Comparison of ENCODE assay signal across 26 cellular contexts in the genomic region with DNA sequence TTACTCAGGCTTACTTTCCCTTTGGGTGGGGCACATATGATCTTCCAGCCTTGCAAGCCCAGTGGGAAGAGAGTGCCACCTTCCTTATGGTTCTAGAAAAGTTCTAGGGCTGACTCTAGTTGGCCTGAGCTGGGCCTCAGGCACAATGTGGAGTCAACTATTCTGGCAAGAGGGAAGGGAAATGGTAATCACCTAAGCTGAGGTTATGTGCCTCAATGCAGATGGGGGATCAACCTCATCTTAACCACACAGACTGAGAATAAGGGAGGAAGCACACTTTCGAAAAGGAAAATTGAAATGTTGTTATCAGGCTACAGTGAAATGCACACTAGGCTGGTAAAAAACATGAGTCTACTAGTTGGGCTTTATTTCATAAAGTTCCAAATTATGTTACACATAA.
"Had no signal": no experiment of that assay in that cellular context is flagged by ENCODE, and none has a peak within 500 bp of the region (broad histone marks: within the 10 kb centered on the region; RNA-seq: fewer than 3 reads in every experiment).

No MANE protein-coding gene starts in this region.

- ATAC-seq: heart right ventricle; left cardiac atrium; left lung; naive thymus-derived CD8-positive, alpha-beta T cell; pancreas; right lobe of liver; stimulated activated naive B cell treated with anti-CD40 and anti-IgM and Interleukin-4, amounts not matched to agents 10 μg/mL and 1 μg/mL and 100 μg/mL, for 72 hours; stimulated activated naive CD8-positive, alpha-beta T cell treated with anti-CD3 and anti-CD28 coated beads, Interleukin-15, amount 100 ng/mL, for 72 hours; upper lobe of right lung had no signal

- H3K36me3 ChIP-seq: esophagus squamous epithelium, heart right ventricle, left lung, neutrophil, pancreas, right lobe of liver, suprapubic skin, transverse colon, upper lobe of right lung, uterus had no signal

- DNase-seq: dermis blood vessel endothelial cell; effector memory CD4-positive, alpha-beta T cell; erythroblast; esophagus squamous epithelium; foreskin melanocyte; glutamatergic neuron; heart right ventricle; hippocampal formation; left cardiac atrium; left lung; naive thymus-derived CD8-positive, alpha-beta T cell; pancreas; right lobe of liver; small intestine; stimulated activated CD4-positive, alpha-beta T cell treated with anti-CD3 and anti-CD28 coated beads, Interleukin-15, amount 100 ng/mL, for 24 hours; stimulated activated CD4-positive, alpha-beta T cell treated with anti-CD3 and anti-CD28 coated beads, Interleukin-2, amount 100 ng/mL, for 48 hours; stimulated activated naive B cell treated with anti-CD40 and anti-IgM and Interleukin-4, amounts not matched to agents 10 μg/mL and 1 μg/mL and 100 μg/mL, for 72 hours; stimulated activated naive CD8-positive, alpha-beta T cell treated with anti-CD3 and anti-CD28 coated beads, Interleukin-15, amount 100 ng/mL, for 72 hours; transverse colon; upper lobe of right lung; uterus had no signal

- H3K27ac ChIP-seq: coronary artery, esophagus squamous epithelium, heart right ventricle, left lung, neutrophil, pancreas, right lobe of liver, suprapubic skin, transverse colon, upper lobe of right lung, uterus had no signal

- H3K9me3 ChIP-seq: esophagus squamous epithelium, neutrophil, pancreas, right lobe of liver, suprapubic skin, transverse colon, upper lobe of right lung, uterus had no signal

- H3K27ac Mint-ChIP-seq: naive thymus-derived CD8-positive, alpha-beta T cell; stimulated activated naive B cell treated with anti-CD40 and anti-IgM and Interleukin-4, amounts not matched to agents 10 μg/mL and 1 μg/mL and 100 μg/mL, for 72 hours; stimulated activated naive CD8-positive, alpha-beta T cell treated with anti-CD3 and anti-CD28 coated beads, Interleukin-15, amount 100 ng/mL, for 72 hours had no signal

- H3K36me3 Mint-ChIP-seq: naive thymus-derived CD8-positive, alpha-beta T cell; stimulated activated naive B cell treated with anti-CD40 and anti-IgM and Interleukin-4, amounts not matched to agents 10 μg/mL and 1 μg/mL and 100 μg/mL, for 72 hours had no signal

- FAIRE-seq: endometrium, islet of Langerhans, pancreas, small intestine had no signal

- H3K4me3 ChIP-seq: coronary artery, esophagus squamous epithelium, heart right ventricle, left lung, pancreas, right lobe of liver, suprapubic skin, transverse colon, upper lobe of right lung, uterus had no signal

- H3K4me1 ChIP-seq: esophagus squamous epithelium, heart right ventricle, left lung, pancreas, right lobe of liver, suprapubic skin, transverse colon, upper lobe of right lung, uterus had no signal

- H3K4me3 Mint-ChIP-seq: naive thymus-derived CD8-positive, alpha-beta T cell; stimulated activated naive B cell treated with anti-CD40 and anti-IgM and Interleukin-4, amounts not matched to agents 10 μg/mL and 1 μg/mL and 100 μg/mL, for 72 hours; stimulated activated naive CD8-positive, alpha-beta T cell treated with anti-CD3 and anti-CD28 coated beads, Interleukin-15, amount 100 ng/mL, for 72 hours had no signal

- H3K27me3 Mint-ChIP-seq: stimulated activated naive CD8-positive, alpha-beta T cell treated with anti-CD3 and anti-CD28 coated beads, Interleukin-15, amount 100 ng/mL, for 72 hours had no signal

- H3K4me1 Mint-ChIP-seq: naive thymus-derived CD8-positive, alpha-beta T cell; stimulated activated naive B cell treated with anti-CD40 and anti-IgM and Interleukin-4, amounts not matched to agents 10 μg/mL and 1 μg/mL and 100 μg/mL, for 72 hours; stimulated activated naive CD8-positive, alpha-beta T cell treated with anti-CD3 and anti-CD28 coated beads, Interleukin-15, amount 100 ng/mL, for 72 hours had no signal

- H3K27me3 ChIP-seq: esophagus squamous epithelium, heart right ventricle, left lung, neutrophil, pancreas, right lobe of liver, suprapubic skin, transverse colon, upper lobe of right lung, uterus had no signal
